11 cellular contexts compared by ENCODE assay signal in the genomic region with DNA sequence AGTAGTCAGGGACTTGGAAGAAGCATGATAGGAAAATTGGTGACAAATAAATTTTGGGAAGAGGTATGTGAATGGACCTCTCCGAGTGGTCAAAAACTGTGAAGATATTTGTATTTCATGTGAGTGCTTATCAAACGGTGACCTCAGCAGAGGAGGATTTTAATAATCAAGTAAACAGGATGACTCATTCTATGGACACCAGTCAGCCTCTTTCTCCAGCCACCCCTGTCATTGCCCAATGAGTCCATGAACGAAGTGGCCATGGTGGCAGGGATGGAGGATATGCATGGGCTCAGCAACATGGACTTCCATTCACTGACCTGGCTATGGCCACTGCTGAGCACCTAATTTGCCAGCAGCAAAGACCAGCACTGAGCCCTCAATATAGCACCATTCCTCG. TPM values are rescaled to one million over a fixed set of nuclear protein-coding genes. Genes with fewer than 3 reads are reported as not detected.
"Had no signal": no experiment of that assay in that cellular context is flagged by ENCODE, and none has a peak within 500 bp of the region (broad histone marks: within the 10 kb centered on the region; RNA-seq: fewer than 3 reads in every experiment).

No MANE protein-coding gene starts in this region.

- H3K9ac ChIP-seq: KMS-11 had no signal

- FAIRE-seq: HepG2 had no signal

- ATAC-seq: GM23338, HepG2 had no signal

- H3K27ac ChIP-seq: HL-60, KMS-11 had no signal

- H2AFZ ChIP-seq: GM23338 had no signal

- H3K4me3 ChIP-seq: GM23338 had no signal

- H3K4me2 ChIP-seq: GM23338, KMS-11 had no signal

- DNase-seq: H7, HCEC 1CT, IMR-90, Karpas-422 had no signal

RNA-seq across cellular contexts. Expression of a gene that starts 21.2 kb away (rescaled TPM):
- total RNA-seq: GM23338, H4, H7, HepG2, HT1080, IMR-90, LHCN-M2 had no signal
- polyA plus RNA-seq: GM23338, HepG2, IMR-90 had no signal

RNA-seq across cellular contexts. Expression of a gene that starts 38.8 kb away (rescaled TPM):
- total RNA-seq: GM23338, H4, H7, HepG2, HT1080, IMR-90, LHCN-M2 had no signal
- polyA plus RNA-seq: GM23338, HepG2, IMR-90 had no signal

RNA-seq across cellular contexts. Expression of a gene that starts 58.8 kb away (rescaled TPM):
- total RNA-seq: GM23338, H7, HepG2, HT1080, IMR-90, LHCN-M2 had no signal
- polyA plus RNA-seq: GM23338, HepG2, IMR-90 had no signal
